ENCODE assay signal across 8 cellular contexts in the genomic region with DNA sequence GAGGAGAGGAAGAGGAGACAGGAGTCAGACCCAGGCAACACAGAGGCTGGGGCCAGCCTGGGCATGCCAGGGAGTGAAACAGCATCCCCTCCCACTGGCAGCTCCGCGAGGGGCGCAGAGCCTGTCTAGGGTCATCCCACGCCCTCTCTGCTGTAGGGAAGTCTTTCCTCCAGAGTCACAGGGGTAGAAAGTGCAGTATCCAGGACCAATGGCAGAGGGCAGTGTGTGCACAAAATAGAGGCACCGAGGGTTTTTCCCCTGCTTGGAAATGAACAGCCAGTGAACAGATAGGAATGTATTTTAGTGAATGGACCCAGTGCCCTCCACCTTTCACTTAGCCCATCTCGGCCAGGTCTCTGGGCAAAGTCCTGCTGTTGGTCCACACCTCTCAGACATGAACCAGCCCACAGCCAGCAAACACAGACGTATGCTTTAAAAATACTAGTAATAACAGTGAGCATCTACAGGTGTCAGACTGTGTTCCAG.
DNase-seq lines count a peak whose midpoint lies in the region; ATAC-seq and TF ChIP-seq lines count a peak whose summit lies in the region.

No MANE protein-coding gene starts in this region.

- ATAC-seq in GM18511 (IDR thresholded peaks at IDR 0.05; ENCODE audit: unreplicated experiment) = no peak

- peak; percentile 89 for TF ChIP-seq CTCF in VCaP (conservative IDR thresholded peaks at IDR 0.05)

- H3K27ac ChIP-seq in VCaP = peak overlapping the region; percentile 29; the same call in 1 of the 2 replicates

- peak; percentile 45 to 62 for DNase-seq in NCI-H2081 (lab: John Stamatoyannopoulos, UW)
- no peak for DNase-seq in NCI-H2081 treated with DMSO at 0.1 percent for 48 hours (lab: John Stamatoyannopoulos, UW)
- DNase-seq in NCI-H1930 (lab: John Stamatoyannopoulos, UW) = peak; percentile 17 to 20
- peak; percentile 78 to 87 for DNase-seq in T47D (ENCODE audit: low read depth in 1 of 2, low spot score in 1 of 2)
- DNase-seq in iPS-NIHi7 (ENCODE audit: extremely low spot score) = peak; percentile 85
- peak; percentile 42 to 45 for DNase-seq in stimulated activated CD4-positive, alpha-beta T cell treated with anti-CD3 and anti-CD28 coated beads, Interleukin-15, amount 100 ng/mL, for 1 hour (ENCODE audit: low read depth in 1 of 2, low spot score in 1 of 2)

- in situ Hi-C loops in T47D (cut with HindIII; ENCODE audit: low pct_unique_long_range_greater_than_20kb, low sequenced_read_pairs) = no loop called here
